ENCODE assay signal across 8 cellular contexts in genomic region chr4:189881190-189881589, GRCh38. TPM values are rescaled to one million over a fixed set of nuclear protein-coding genes. Genes with fewer than 3 reads are reported as not detected.
DNase-seq lines count a peak whose midpoint lies in the region; ATAC-seq, FAIRE-seq and TF ChIP-seq lines count a peak whose summit lies in the region.
"Not testable (repeated sequence)": the region's sequence is repeated elsewhere in the genome, so short reads cannot be mapped to it uniquely, and the experiment has no call there.

No MANE protein-coding gene starts in this region.

- not testable (repeated sequence) for H3K27me3 ChIP-seq in K562 (ENCODE audit: control insufficient read depth in 2 of 2, insufficient read depth in 2 of 2, low read length in 2 of 2); lung (ENCODE audit: control insufficient read depth, insufficient read depth); upper lobe of right lung

- not testable (repeated sequence) for H2AFZ ChIP-seq in K562 (ENCODE audit: low read depth, low read length)

- intact Hi-C loops in K562 (cut with micrococcal nuclease); upper lobe of right lung (cut with DNase I): not testable (repeated sequence)

- DNase-seq in GM12864 (ENCODE audit: low read depth), result peak; percentile 82
- peak; percentile 72 for DNase-seq in activated CD8-positive, alpha-beta memory T cell treated with anti-CD3 and anti-CD28 coated beads for 24 hours
- peak in 1 of 4 experiments; percentile 1 for DNase-seq in K562 (ENCODE audit: extremely low read depth in 1 of 4, low spot score in 3 of 4)
- DNase-seq in fibroblast of the conjunctiva (ENCODE audit: low read depth), result peak; percentile 1
- peak; percentile 82 for DNase-seq in lung (ENCODE audit: low spot score)
- DNase-seq in pons (ENCODE audit: low spot score), result peak; percentile 22
- DNase-seq in upper lobe of right lung, result peak; percentile 70

- not testable (repeated sequence) for H3K4me1 ChIP-seq in K562 (replicated peaks in 1 of 2; ENCODE audit: control insufficient read depth in 2 of 2, insufficient read depth in 2 of 2, low read length in 2 of 2); lung (ENCODE audit: control insufficient read depth in 2 of 2, insufficient read depth in 2 of 2, low read length in 2 of 2); upper lobe of right lung

- FAIRE-seq in K562 (lab: Jason Lieb, UNC), result peak; percentile 64

- not testable (repeated sequence) for TF ChIP-seq EP300 in K562 (IDR thresholded peaks at IDR 0.05; ENCODE audit: low read length)

- BruUV-seq in K562 (replicated peaks; lab: Mats Ljungman, UMichigan), result not testable (repeated sequence)

- H3K79me2 ChIP-seq in K562 (ENCODE audit: control insufficient read depth, insufficient read depth, low read length), result not testable (repeated sequence)

- POLR2A ChIA-PET in K562 (lab: Yijun Ruan, JAX), result not testable (repeated sequence)

- not testable (repeated sequence) for TF ChIP-seq POLR2A in K562 (conservative IDR thresholded peaks at IDR 0.05)

- H3K4me2 ChIP-seq in K562 (ENCODE audit: insufficient read depth, low read length), result not testable (repeated sequence)

- H3K9me1 ChIP-seq in K562 (ENCODE audit: control insufficient read depth, insufficient read depth, low read length), result not testable (repeated sequence)

- H3K36me3 ChIP-seq in K562 (ENCODE audit: control insufficient read depth, insufficient read depth, low read length); lung (ENCODE audit: control insufficient read depth in 2 of 2, insufficient read depth in 2 of 2, low read length in 2 of 2); upper lobe of right lung: not testable (repeated sequence)

- not testable (repeated sequence) for H4K20me1 ChIP-seq in K562 (replicated peaks; ENCODE audit: control insufficient read depth, insufficient read depth, low read length)

- TF ChIP-seq RAD21 in K562 (CRISPR knock-in tag; conservative IDR thresholded peaks at IDR 0.05 in 1 of 2, IDR thresholded peaks at IDR 0.05 in 1 of 2), result not testable (repeated sequence)

- H3K9ac ChIP-seq in K562 (ENCODE audit: insufficient read depth in 1 of 2, low read depth in 2 of 2, low read length in 2 of 2), result not testable (repeated sequence)

- CTCF ChIA-PET in K562 (lab: Yijun Ruan, JAX; ENCODE audit: low intra/inter-chr PET ratio), result not testable (repeated sequence)

- not testable (repeated sequence) for H3K27ac ChIP-seq in K562 (ENCODE audit: extremely low read depth, low read depth, low read length); lung (ENCODE audit: low read depth in 1 of 2, low read length in 1 of 2); upper lobe of right lung

- not testable (repeated sequence) for H3K4me3 ChIP-seq in GM12864 (ENCODE audit: low read depth, low read length); K562; lung; upper lobe of right lung

- in situ Hi-C loops in K562 (cut with MboI), result not testable (repeated sequence)

- WGBS in K562 (ENCODE audit: insufficient coverage, low coverage, missing lambda C conversion rate), result 56% methylated on average over 15 of the region's 15 CpGs
- WGBS in lung, 2 donors, result 89 to 97% methylated on average over 15 of the region's 15 CpGs

- not testable (repeated sequence) for TF ChIP-seq CTCF in GM12864 (IDR thresholded peaks at IDR 0.05; ENCODE audit: low read depth, low read length, missing control alignments); K562 (IDR thresholded peaks at IDR 0.05 in 2 of 3, conservative IDR thresholded peaks at IDR 0.05 in 1 of 3; ENCODE audit: insufficient read depth in 2 of 3, low read depth in 1 of 3, low read length in 3 of 3); lung (IDR thresholded peaks at IDR 0.05; ENCODE audit: control extremely low read depth, extremely low read depth); upper lobe of right lung (IDR thresholded peaks at IDR 0.05)

- H3K9me3 ChIP-seq in K562 (replicated peaks; ENCODE audit: control insufficient read depth, insufficient read depth, low read depth, low read length); lung (ENCODE audit: control insufficient read depth in 2 of 2, insufficient read depth in 1 of 2, low read length in 1 of 2); upper lobe of right lung: not testable (repeated sequence)

- ATAC-seq in HG03039 (IDR thresholded peaks at IDR 0.05; ENCODE audit: unreplicated experiment), result peak; percentile 61
- not testable (repeated sequence) for ATAC-seq in K562; lung (ENCODE audit: insufficient read depth, low FRiP score); upper lobe of right lung

TF ChIP-seq in K562, 482 proteins besides CTCF, POLR2A, EP300 and RAD21:
- 0 out of 2 replicates have a peak, but pooled peaks have one; percentile 11 for TF ChIP-seq PBX2 (CRISPR knock-in tag; IDR thresholded peaks at IDR 0.05; ENCODE audit: low read depth)
- TF ChIP-seq PBX2 (tag; conservative IDR thresholded peaks at IDR 0.05; ENCODE audit: low read depth), result not testable (repeated sequence)

RNA-seq across cellular contexts. Expression of gene FRG1, which starts 59.5 kb away (rescaled TPM):
- 12.3 and 28.1 TPM in 2 replicates for total RNA-seq in K562 (2011; cell fraction: chromatin; rRNA removed; ENCODE audit: low replicate concordance)
- total RNA-seq in K562 (2011; cell fraction: nucleolus; rRNA removed), result 9.7 and 10.8 TPM in 2 replicates
- 12.7 and 14.7 TPM in 2 replicates for total RNA-seq in K562 (2011; cell fraction: nucleoplasm; rRNA removed)
- 59.1 and 81.2 TPM in 2 replicates for total RNA-seq in K562 (2014; rRNA removed)
- 112 and 128 TPM in 2 replicates for total RNA-seq in K562 (2014; rRNA removed; fragmentation: Illumina TruSeq; extraction: Trizol)
- 110 and 123 TPM in 2 replicates for total RNA-seq in K562 (2015; rRNA removed; fragmentation: Illumina TruSeq; extraction: Trizol)
- 68.8 and 74.7 TPM in 2 replicates for total RNA-seq in K562 (2021)
- 34.0 and 36.4 TPM in 2 replicates for polyA plus RNA-seq in K562 (2011; rRNA removed)
- polyA plus RNA-seq in K562 (2011; cell fraction: cytosol; rRNA removed), result 5.6 and 9.2 TPM in 2 replicates
- 12.6 and 17.9 TPM in 2 replicates for polyA plus RNA-seq in K562 (2011; cell fraction: nucleus; rRNA removed)
- polyA plus RNA-seq in K562 (2012), result 74.2 and 74.8 TPM in 2 replicates
- 101 and 130 TPM in 2 replicates for polyA plus RNA-seq in K562 (2014; fragmentation: Illumina TruSeq; extraction: Trizol)
- polyA plus RNA-seq in K562 (2014; fragmentation: Nextera tagmentation; extraction: Ambion mirVana), result 100 to 1,000 TPM; 158 to 203 TPM
- 71.7 and 93.0 TPM in 2 replicates for polyA plus RNA-seq in K562 (2014; rRNA removed)
- polyA minus RNA-seq in K562 (2011; rRNA and poly(A)+ RNA removed), result 21.2 and 23.5 TPM in 2 replicates
- polyA minus RNA-seq in K562 (2011; cell fraction: cytosol; rRNA and poly(A)+ RNA removed), result 7.4 and 13.2 TPM in 2 replicates
- polyA minus RNA-seq in K562 (2011; cell fraction: nucleus; rRNA and poly(A)+ RNA removed), result 8.8 and 22.3 TPM in 2 replicates
- total RNA-seq in lung, result 10 to 100 TPM; 28.5 to 33.0 TPM
- polyA plus RNA-seq in lung, result 10 to 100 TPM; 30.2 to 59.7 TPM
- 38.2 TPM for total RNA-seq in upper lobe of right lung
